Comparison of ENCODE assay signal across 9 cellular contexts in genomic region chr16:88063201-88063773, GRCh38.
DNase-seq lines count a peak whose midpoint lies in the region; TF ChIP-seq lines count a peak whose summit lies in the region.
"Had no signal": no experiment of that assay in that cellular context is flagged by ENCODE, and none has a peak within 500 bp of the region (broad histone marks: within the 10 kb centered on the region; RNA-seq: fewer than 3 reads in every experiment).

No MANE protein-coding gene starts in this region.

- no peaks in the 10 kb centered on the region for H3K36me3 Mint-ChIP-seq in activated T-helper 1 cell treated with anti-CD3 and anti-CD28 coated beads, Interleukin-12 subunit alpha, Interleukin-12 subunit beta, Interleukin-2, Interleukin-4 antibody, amounts not matched to agents 30 ng/mL and 10 ng/mL and 1 ng/mL, durations not matched to agents 14 hours and 24 hours and 36 hours (ENCODE audit: low read depth)
- H3K36me3 Mint-ChIP-seq in glutamatergic neuron (ENCODE audit: unreplicated experiment) (no peaks in the 10 kb centered on the region), progenitor cell of endocrine pancreas (ENCODE audit: insufficient read depth) (peaks cover 6% of the 10 kb centered on the region)

- H3K4me3 Mint-ChIP-seq in activated T-helper 1 cell treated with anti-CD3 and anti-CD28 coated beads, Interleukin-12 subunit alpha, Interleukin-12 subunit beta, Interleukin-2, Interleukin-4 antibody, amounts not matched to agents 30 ng/mL and 10 ng/mL and 1 ng/mL, durations not matched to agents 14 hours and 24 hours and 36 hours: no peak overlapping the region
- H3K4me3 Mint-ChIP-seq in glutamatergic neuron (ENCODE audit: unreplicated experiment): no peak overlapping the region
- no peak overlapping the region for H3K4me3 Mint-ChIP-seq in progenitor cell of endocrine pancreas (ENCODE audit: low read depth)

- peak overlapping the region; percentile 65 for H3K27ac Mint-ChIP-seq in activated T-helper 1 cell treated with anti-CD3 and anti-CD28 coated beads, Interleukin-12 subunit alpha, Interleukin-12 subunit beta, Interleukin-2, Interleukin-4 antibody, amounts not matched to agents 30 ng/mL and 10 ng/mL and 1 ng/mL, durations not matched to agents 14 hours and 24 hours and 36 hours
- peak overlapping the region; percentile 4 for H3K27ac Mint-ChIP-seq in glutamatergic neuron (ENCODE audit: unreplicated experiment)
- peak overlapping the region; percentile 62 for H3K27ac Mint-ChIP-seq in progenitor cell of endocrine pancreas

- TF ChIP-seq CTCF in glutamatergic neuron (IDR thresholded peaks at IDR 0.05; ENCODE audit: partially characterized antibody, unreplicated experiment) (no peak), progenitor cell of endocrine pancreas (IDR thresholded peaks at IDR 0.05; ENCODE audit: unreplicated experiment) (no peak), GM20000 (IDR thresholded peaks at IDR 0.05; ENCODE audit: extremely low read depth, missing control alignments) (no peak), GM13977 (IDR thresholded peaks at IDR 0.05; ENCODE audit: extremely low read depth, insufficient read depth, missing control alignments) (no peak), GM13976 (IDR thresholded peaks at IDR 0.05; ENCODE audit: borderline replicate concordance, control extremely low read depth, extremely low read depth, insufficient read depth, missing control alignments) (no peak)

- no peaks in the 10 kb centered on the region for H3K9me3 Mint-ChIP-seq in activated T-helper 1 cell treated with anti-CD3 and anti-CD28 coated beads, Interleukin-12 subunit alpha, Interleukin-12 subunit beta, Interleukin-2, Interleukin-4 antibody, amounts not matched to agents 30 ng/mL and 10 ng/mL and 1 ng/mL, durations not matched to agents 14 hours and 24 hours and 36 hours
- H3K9me3 Mint-ChIP-seq in glutamatergic neuron (ENCODE audit: unreplicated experiment): no peaks in the 10 kb centered on the region
- no peaks in the 10 kb centered on the region for H3K9me3 Mint-ChIP-seq in progenitor cell of endocrine pancreas (ENCODE audit: low read depth)

- H3K27me3 Mint-ChIP-seq in activated T-helper 1 cell treated with anti-CD3 and anti-CD28 coated beads, Interleukin-12 subunit alpha, Interleukin-12 subunit beta, Interleukin-2, Interleukin-4 antibody, amounts not matched to agents 30 ng/mL and 10 ng/mL and 1 ng/mL, durations not matched to agents 14 hours and 24 hours and 36 hours (ENCODE audit: insufficient read depth): no peaks in the 10 kb centered on the region
- peaks cover 3% of the 10 kb centered on the region for H3K27me3 Mint-ChIP-seq in glutamatergic neuron (ENCODE audit: unreplicated experiment)
- no peaks in the 10 kb centered on the region for H3K27me3 Mint-ChIP-seq in progenitor cell of endocrine pancreas

- DNase-seq in AG20443 (ENCODE audit: low spot score): peak; percentile 94
- no peak for DNase-seq in activated T-helper 1 cell treated with anti-CD3 and anti-CD28 coated beads, Interleukin-12 subunit alpha, Interleukin-12 subunit beta, Interleukin-2, Interleukin-4 antibody, amounts not matched to agents 30 ng/mL and 10 ng/mL and 1 ng/mL, durations not matched to agents 14 hours and 24 hours and 36 hours (ENCODE audit: low spot score)
- no peak for DNase-seq in glutamatergic neuron
- no peak for DNase-seq in progenitor cell of endocrine pancreas (ENCODE audit: low spot score, unreplicated experiment)
- no peak for DNase-seq in GM20000 (ENCODE audit: low spot score)
- DNase-seq in NOMO-1 treated with dmso at 0.1 percent for 144 hours (lab: John Stamatoyannopoulos, UW; ENCODE audit: unreplicated experiment): no peak
- DNase-seq in GM13977 (ENCODE audit: low spot score): no peak
- DNase-seq in GM13976 (ENCODE audit: low spot score): no peak
- DNase-seq: mesendoderm had no signal

- H3K4me1 Mint-ChIP-seq in activated T-helper 1 cell treated with anti-CD3 and anti-CD28 coated beads, Interleukin-12 subunit alpha, Interleukin-12 subunit beta, Interleukin-2, Interleukin-4 antibody, amounts not matched to agents 30 ng/mL and 10 ng/mL and 1 ng/mL, durations not matched to agents 14 hours and 24 hours and 36 hours (ENCODE audit: low read depth): no peaks in the 10 kb centered on the region
- H3K4me1 Mint-ChIP-seq in glutamatergic neuron (ENCODE audit: low read depth, unreplicated experiment) (peaks cover 6% of the 10 kb centered on the region), progenitor cell of endocrine pancreas (ENCODE audit: low read depth) (peaks cover 1% of the 10 kb centered on the region)

- in situ Hi-C loops in GM13977 (cut with MboI; ENCODE audit: low pct_unique_long_range_greater_than_20kb, low sequenced_read_pairs, unreplicated experiment): no loop called here
- in situ Hi-C loops in GM13976 (cut with MboI; ENCODE audit: low sequenced_read_pairs, unreplicated experiment): no loop called here

- intact Hi-C loops in activated T-helper 1 cell treated with anti-CD3 and anti-CD28 coated beads, Interleukin-12 subunit alpha, Interleukin-12 subunit beta, Interleukin-2, Interleukin-4 antibody, amounts not matched to agents 30 ng/mL and 10 ng/mL and 1 ng/mL, durations not matched to agents 14 hours and 24 hours and 36 hours (cut with micrococcal nuclease): no loop called here

Comparison
In these comparisons a context has a peak if more than half of its experiments do, and no peak if none do; other contexts are left out.
1. H3K27ac Mint-ChIP-seq: peak in every context shown above with its lines; median percentile 65 in activated T-helper 1 cell treated with anti-CD3 and anti-CD28 coated beads, Interleukin-12 subunit alpha, Interleukin-12 subunit beta, Interleukin-2, Interleukin-4 antibody, amounts not matched to agents 30 ng/mL and 10 ng/mL and 1 ng/mL, durations not matched to agents 14 hours and 24 hours and 36 hours; 62 in progenitor cell of endocrine pancreas; 4 in glutamatergic neuron.